9 cellular contexts compared by ENCODE assay signal in the genomic region with DNA sequence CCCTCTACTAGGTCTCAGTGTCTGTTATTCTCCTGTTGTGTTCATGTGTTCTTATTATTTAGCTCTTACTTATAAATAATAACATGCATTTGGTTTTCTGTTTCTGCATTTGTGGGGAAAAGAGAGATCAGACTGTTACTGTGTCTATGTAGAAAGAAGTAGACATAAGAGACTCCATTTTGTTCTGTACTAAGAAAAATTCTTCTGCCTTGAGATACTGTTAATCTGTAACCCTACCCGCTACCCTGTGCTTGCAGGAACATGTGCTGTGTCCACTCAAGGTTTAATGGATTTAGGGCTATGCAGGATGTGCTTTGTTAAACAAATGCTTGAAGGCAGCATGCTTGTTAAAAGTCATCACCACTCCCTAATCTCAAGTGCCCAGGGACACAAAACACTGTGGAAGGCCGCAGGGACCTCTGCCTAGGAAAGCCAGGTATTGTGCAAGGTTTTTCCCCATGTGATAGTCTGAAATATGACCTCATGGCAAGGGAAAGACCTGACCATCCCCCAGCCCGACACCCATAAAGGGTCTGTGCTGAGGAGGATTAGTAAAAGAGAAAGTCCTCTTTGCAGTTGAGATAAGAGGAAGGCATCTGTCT. TPM values are rescaled to one million over a fixed set of nuclear protein-coding genes. Genes with fewer than 3 reads are reported as not detected.
DNase-seq lines count a peak whose midpoint lies in the region; TF ChIP-seq lines count a peak whose summit lies in the region.
"Not testable (repeated sequence)": the region's sequence is repeated elsewhere in the genome, so short reads cannot be mapped to it uniquely, and the experiment has no call there.
"Had no signal": no experiment of that assay in that cellular context is flagged by ENCODE, and none has a peak within 500 bp of the region (broad histone marks: within the 10 kb centered on the region; RNA-seq: fewer than 3 reads in every experiment).

No MANE protein-coding gene starts in this region.

- peaks cover 37% of the 10 kb centered on the region for H4K20me1 ChIP-seq in neural progenitor cell (ENCODE audit: low read depth)

- not testable (repeated sequence) for H3K4me1 Mint-ChIP-seq in neural progenitor cell

- peaks cover 25% of the 10 kb centered on the region for H3F3A ChIP-seq in neural progenitor cell (ENCODE audit: low read depth)

- H3K4me2 ChIP-seq in neural progenitor cell, result peak overlapping the region; percentile 83

- H2AFZ ChIP-seq in neural progenitor cell (replicated peaks), result not testable (repeated sequence)

- peaks cover 76% of the 10 kb centered on the region for H3K9me3 Mint-ChIP-seq in neural progenitor cell

- DNase-seq in DMS79 (lab: John Stamatoyannopoulos, UW) (peak; percentile 42), NCI-H187 (lab: John Stamatoyannopoulos, UW) (peak; percentile 39 to 63), NCI-H69 (lab: John Stamatoyannopoulos, UW) (peak; percentile 42), WERI-Rb-1 (peak; percentile 65), kidney tubule cell (ENCODE audit: low spot score) (peak; percentile 13), neural progenitor cell (ENCODE audit: low spot score) (peak; percentile 23), ureter (ENCODE audit: low spot score) (peak; percentile 48)
- not testable (repeated sequence) for DNase-seq in epithelial cell of prostate (ENCODE audit: low read depth, low spot score)

- not testable (repeated sequence) for H3K27me3 Mint-ChIP-seq in neural progenitor cell (ENCODE audit: insufficient read depth, low read depth)

- H3K79me2 ChIP-seq in neural progenitor cell (ENCODE audit: low read depth), result peaks cover 95% of the 10 kb centered on the region

- not testable (repeated sequence) for H3K4me3 Mint-ChIP-seq in neural progenitor cell

- not testable (repeated sequence) for H3K9me3 ChIP-seq in WERI-Rb-1 (ENCODE audit: severe bottlenecking); neural progenitor cell (ENCODE audit: low read depth)

- H3K27me3 ChIP-seq in WERI-Rb-1 (ENCODE audit: insufficient read depth, low read depth, severe bottlenecking); neural progenitor cell: not testable (repeated sequence)

- H3K36me3 Mint-ChIP-seq in neural progenitor cell, result peaks cover 58% of the 10 kb centered on the region

- not testable (repeated sequence) for TF ChIP-seq CTCF in WERI-Rb-1 (IDR thresholded peaks at IDR 0.05; ENCODE audit: low read depth, low read length); neural progenitor cell (IDR thresholded peaks at IDR 0.05)

- H3K4me1 ChIP-seq in neural progenitor cell, result peaks cover 50% of the 10 kb centered on the region

- H3K27ac ChIP-seq in WERI-Rb-1, result not testable (repeated sequence)
- H3K27ac ChIP-seq in epithelial cell of prostate (peak overlapping the region; percentile 57), neural progenitor cell (peak overlapping the region; percentile 80)

- not testable (repeated sequence) for H3K4me3 ChIP-seq in WERI-Rb-1 (ENCODE audit: low read depth, low read length)
- H3K4me3 ChIP-seq in neural progenitor cell, result peak overlapping the region; percentile 26

- not testable (repeated sequence) for H3K27ac Mint-ChIP-seq in neural progenitor cell

- H3K36me3 ChIP-seq in WERI-Rb-1, neural progenitor cell: not testable (repeated sequence)

- H3K9ac ChIP-seq in neural progenitor cell, result not testable (repeated sequence)

RNA-seq across cellular contexts. Expression of a gene that starts 4.5 kb away (rescaled TPM):
- total RNA-seq in neural progenitor cell (ENCODE audit: low replicate concordance), result 40.4 and 51.2 TPM in 2 replicates
- 39.2 TPM for total RNA-seq in ureter

RNA-seq across cellular contexts. Expression of a gene that starts 43.0 kb away (rescaled TPM):
- total RNA-seq in neural progenitor cell (ENCODE audit: low replicate concordance) (26.9 and 27.7 TPM in 2 replicates), ureter (26.2 TPM)
- total RNA-seq: A673 had no signal
